In genomic region chr11:68373810-68374501, GRCh38 we compare ENCODE assay signal across 10 cellular contexts.
DNase-seq lines count a peak whose midpoint lies in the region; ATAC-seq and TF ChIP-seq lines count a peak whose summit lies in the region.
"Had no signal": no experiment of that assay in that cellular context is flagged by ENCODE, and none has a peak within 500 bp of the region (broad histone marks: within the 10 kb centered on the region; RNA-seq: fewer than 3 reads in every experiment).

No MANE protein-coding gene starts in this region.

- DNase-seq in HT-29 (ENCODE audit: low spot score): peak; percentile 61
- no peak for DNase-seq in stimulated activated naive B cell treated with anti-CD40 and anti-IgM and Interleukin-4, amounts not matched to agents 10 μg/mL and 1 μg/mL and 100 μg/mL, for 72 hours
- DNase-seq in 8988T: no peak
- no peak for DNase-seq in stimulated activated CD4-positive, alpha-beta T cell treated with anti-CD3 and anti-CD28 coated beads, Interleukin-4, amount 100 ng/mL, for 24 hours
- DNase-seq: activated naive CD4-positive, alpha-beta T cell treated with anti-CD3 and anti-CD28 coated beads, Interleukin-2, amount 10 ng/mL, durations not matched to agents 7 days and 5 days; stimulated activated CD4-positive, alpha-beta T cell treated with anti-CD3 and anti-CD28 coated beads, Interleukin-2, amount 100 ng/mL, for 48 hours had no signal

- peak overlapping the region; percentile 89 to 99 (median 90) for H3K27ac Mint-ChIP-seq in brain
- peak overlapping the region; percentile 76 for H3K27ac Mint-ChIP-seq in stimulated activated naive B cell treated with anti-CD40 and anti-IgM and Interleukin-4, amounts not matched to agents 10 μg/mL and 1 μg/mL and 100 μg/mL, for 72 hours
- H3K27ac Mint-ChIP-seq: activated naive CD4-positive, alpha-beta T cell treated with anti-CD3 and anti-CD28 coated beads, Interleukin-2, amount 10 ng/mL, durations not matched to agents 7 days and 5 days had no signal

- H3K4me3 Mint-ChIP-seq in brain: peak overlapping the region; percentile 62 to 78 (median 69)
- H3K4me3 Mint-ChIP-seq in stimulated activated naive B cell treated with anti-CD40 and anti-IgM and Interleukin-4, amounts not matched to agents 10 μg/mL and 1 μg/mL and 100 μg/mL, for 72 hours: peak overlapping the region; percentile 26 to 55
- H3K4me3 Mint-ChIP-seq: activated naive CD4-positive, alpha-beta T cell treated with anti-CD3 and anti-CD28 coated beads, Interleukin-2, amount 10 ng/mL, durations not matched to agents 7 days and 5 days had no signal

- no peaks in the 10 kb centered on the region for H3K9me3 Mint-ChIP-seq in brain
- H3K9me3 Mint-ChIP-seq in stimulated activated naive B cell treated with anti-CD40 and anti-IgM and Interleukin-4, amounts not matched to agents 10 μg/mL and 1 μg/mL and 100 μg/mL, for 72 hours: no peaks in the 10 kb centered on the region
- H3K9me3 Mint-ChIP-seq: activated naive CD4-positive, alpha-beta T cell treated with anti-CD3 and anti-CD28 coated beads, Interleukin-2, amount 10 ng/mL, durations not matched to agents 7 days and 5 days had no signal

- no peak for TF ChIP-seq CTCF in brain (conservative IDR thresholded peaks at IDR 0.05)

- no peaks in the 10 kb centered on the region for H3K27me3 ChIP-seq in layer of hippocampus (ENCODE audit: control insufficient read depth, insufficient read depth, low read length)

- ATAC-seq in stimulated activated naive B cell treated with anti-CD40 and anti-IgM and Interleukin-4, amounts not matched to agents 10 μg/mL and 1 μg/mL and 100 μg/mL, for 72 hours (replicated peaks): no peak
- ATAC-seq in GM19395 (IDR thresholded peaks at IDR 0.05; ENCODE audit: unreplicated experiment): no peak
- no peak for ATAC-seq in GM18907 (IDR thresholded peaks at IDR 0.05; ENCODE audit: unreplicated experiment)

- peaks cover 65% of the 10 kb centered on the region for H3K4me1 Mint-ChIP-seq in brain
- H3K4me1 Mint-ChIP-seq in stimulated activated naive B cell treated with anti-CD40 and anti-IgM and Interleukin-4, amounts not matched to agents 10 μg/mL and 1 μg/mL and 100 μg/mL, for 72 hours: peaks cover 53 to 64% of the 10 kb centered on the region in 2 donors

- peaks cover 21% of the 10 kb centered on the region for H3K36me3 Mint-ChIP-seq in brain
- peaks cover 8 to 11% of the 10 kb centered on the region in 2 donors for H3K36me3 Mint-ChIP-seq in stimulated activated naive B cell treated with anti-CD40 and anti-IgM and Interleukin-4, amounts not matched to agents 10 μg/mL and 1 μg/mL and 100 μg/mL, for 72 hours

- H3K27ac ChIP-seq in layer of hippocampus (ENCODE audit: low read depth, low read length): peak overlapping the region; percentile 78

- no peaks in the 10 kb centered on the region for H3K27me3 Mint-ChIP-seq in brain
- peaks cover 25 to 38% of the 10 kb centered on the region in 2 donors for H3K27me3 Mint-ChIP-seq in stimulated activated naive B cell treated with anti-CD40 and anti-IgM and Interleukin-4, amounts not matched to agents 10 μg/mL and 1 μg/mL and 100 μg/mL, for 72 hours
